In the genomic region with DNA sequence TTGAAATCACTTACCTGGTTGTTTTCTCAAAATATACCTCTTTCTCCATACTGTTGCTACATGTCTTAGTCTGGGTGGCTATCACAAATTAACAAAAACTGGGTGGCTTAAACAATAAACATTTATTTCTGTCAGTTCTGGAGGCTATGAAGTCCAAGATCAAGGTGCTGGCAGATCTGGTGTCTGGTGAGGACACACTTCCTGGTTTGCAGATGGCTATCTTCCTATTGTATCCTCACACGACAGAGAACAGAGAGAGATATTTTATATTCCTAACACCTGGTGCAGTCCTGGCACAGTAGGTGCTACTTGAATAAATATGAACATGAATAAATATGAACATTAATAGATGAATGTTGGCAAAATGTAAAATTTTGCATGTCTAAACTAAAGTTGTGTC, we compare ENCODE assay signal across 24 cellular contexts.
"Had no signal": no experiment of that assay in that cellular context is flagged by ENCODE, and none has a peak within 500 bp of the region (broad histone marks: within the 10 kb centered on the region; RNA-seq: fewer than 3 reads in every experiment).

No MANE protein-coding gene starts in this region.

- DNase-seq: activated CD4-positive, alpha-beta T cell treated with anti-CD3 and anti-CD28 coated beads for 48 hours; activated CD4-positive, alpha-beta T cell treated with anti-CD3 and anti-CD28 coated beads, Interleukin-2, amount 50 U/mL, for 4 hours; activated CD4-positive, CD25-positive, alpha-beta regulatory T cell treated with anti-CD3 and anti-CD28 coated beads, Interleukin-2, amount 50 U/mL, for 72 hours; activated CD8-positive, alpha-beta memory T cell treated with anti-CD3 and anti-CD28 coated beads, Interleukin-2, amount 50 U/mL, for 48 hours; activated CD8-positive, alpha-beta T cell treated with anti-CD3 and anti-CD28 coated beads, Interleukin-2, amount 10 ng/mL, durations not matched to agents 7 days and 5 days; activated naive CD4-positive, alpha-beta T cell treated with anti-CD3 and anti-CD28 coated beads, Interleukin-2, amount 50 U/mL, for 16 hours; activated naive CD8-positive, alpha-beta T cell treated with anti-CD3 and anti-CD28 coated beads, Interleukin-2, amount 10 ng/mL, durations not matched to agents 7 days and 5 days; activated T-cell treated with anti-CD3 and anti-CD28 coated beads, Interleukin-2, amount 50 U/mL, for 1 hour; adrenal gland; anterior cingulate cortex; cerebellar nuclear complex; Kasumi-1; MV-4-11; NCI-H1092 treated with DMSO at 0.1 percent for 48 hours; NCI-H1417 treated with DMSO at 0.1 percent for 48 hours; NCI-H187 treated with DMSO at 0.1 percent for 48 hours; NCI-H2107; NCI-H446; NCI-H524; NCI-H748 treated with DMSO at 0.1 percent for 48 hours; SIG-M5; T-helper 17 cell; T-helper 9 cell had no signal

- ATAC-seq: activated CD8-positive, alpha-beta T cell treated with anti-CD3 and anti-CD28 coated beads, Interleukin-2, amount 10 ng/mL, durations not matched to agents 7 days and 5 days; T-helper 17 cell; WTC11 had no signal
